ENCODE assay signal across 1 cellular context in the genomic region with DNA sequence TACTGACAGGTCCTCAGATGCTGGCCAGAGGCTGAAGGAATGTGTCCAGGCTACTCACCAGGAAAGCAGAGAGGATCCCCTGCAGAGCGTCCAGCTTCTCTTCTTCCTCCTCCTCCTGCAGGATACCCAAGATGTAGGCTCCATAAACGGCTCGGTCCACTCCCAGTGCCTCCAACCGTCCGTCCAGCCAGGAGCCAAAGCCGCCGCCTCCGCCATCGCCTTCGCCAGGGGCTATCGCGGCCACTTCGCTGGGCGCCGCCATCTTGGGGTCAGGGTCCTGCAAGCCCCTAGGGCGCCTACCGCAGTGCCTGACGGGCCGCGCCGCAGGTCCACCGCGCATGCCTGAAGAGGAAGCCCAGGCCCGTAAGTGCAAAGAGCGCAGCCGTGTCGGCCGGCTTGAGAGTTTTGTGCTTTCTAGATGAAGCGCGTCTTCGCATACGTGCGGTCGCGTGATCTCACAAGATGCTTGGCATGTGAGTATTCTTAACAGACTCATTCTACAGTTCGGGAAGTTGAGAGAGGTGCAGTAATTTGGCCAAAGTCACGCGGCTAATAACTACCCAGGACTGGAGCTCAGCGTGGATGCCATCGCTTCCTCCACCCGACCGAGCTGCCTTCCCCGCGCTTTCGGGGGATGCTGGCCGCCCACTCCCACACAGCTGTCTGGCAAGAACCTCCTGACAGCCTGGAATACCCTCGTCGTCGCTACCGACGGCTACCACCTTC.
TF ChIP-seq lines count a peak whose summit lies in the region.

A gene with protein sequence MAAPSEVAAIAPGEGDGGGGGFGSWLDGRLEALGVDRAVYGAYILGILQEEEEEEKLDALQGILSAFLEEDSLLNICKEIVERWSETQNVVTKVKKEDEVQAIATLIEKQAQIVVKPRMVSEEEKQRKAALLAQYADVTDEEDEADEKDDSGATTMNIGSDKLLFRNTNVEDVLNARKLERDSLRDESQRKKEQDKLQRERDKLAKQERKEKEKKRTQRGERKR (minus strand): TSS at position 285 of the 726 bp plus-strand sequence. CDS start 23 bp downstream, at position 262.

TF ChIP-seq in HepG2, 621 proteins besides CTCF, POLR2A, EP300 and RAD21 (continued from another document and continues in another):
- TF ChIP-seq, protein P1, sequence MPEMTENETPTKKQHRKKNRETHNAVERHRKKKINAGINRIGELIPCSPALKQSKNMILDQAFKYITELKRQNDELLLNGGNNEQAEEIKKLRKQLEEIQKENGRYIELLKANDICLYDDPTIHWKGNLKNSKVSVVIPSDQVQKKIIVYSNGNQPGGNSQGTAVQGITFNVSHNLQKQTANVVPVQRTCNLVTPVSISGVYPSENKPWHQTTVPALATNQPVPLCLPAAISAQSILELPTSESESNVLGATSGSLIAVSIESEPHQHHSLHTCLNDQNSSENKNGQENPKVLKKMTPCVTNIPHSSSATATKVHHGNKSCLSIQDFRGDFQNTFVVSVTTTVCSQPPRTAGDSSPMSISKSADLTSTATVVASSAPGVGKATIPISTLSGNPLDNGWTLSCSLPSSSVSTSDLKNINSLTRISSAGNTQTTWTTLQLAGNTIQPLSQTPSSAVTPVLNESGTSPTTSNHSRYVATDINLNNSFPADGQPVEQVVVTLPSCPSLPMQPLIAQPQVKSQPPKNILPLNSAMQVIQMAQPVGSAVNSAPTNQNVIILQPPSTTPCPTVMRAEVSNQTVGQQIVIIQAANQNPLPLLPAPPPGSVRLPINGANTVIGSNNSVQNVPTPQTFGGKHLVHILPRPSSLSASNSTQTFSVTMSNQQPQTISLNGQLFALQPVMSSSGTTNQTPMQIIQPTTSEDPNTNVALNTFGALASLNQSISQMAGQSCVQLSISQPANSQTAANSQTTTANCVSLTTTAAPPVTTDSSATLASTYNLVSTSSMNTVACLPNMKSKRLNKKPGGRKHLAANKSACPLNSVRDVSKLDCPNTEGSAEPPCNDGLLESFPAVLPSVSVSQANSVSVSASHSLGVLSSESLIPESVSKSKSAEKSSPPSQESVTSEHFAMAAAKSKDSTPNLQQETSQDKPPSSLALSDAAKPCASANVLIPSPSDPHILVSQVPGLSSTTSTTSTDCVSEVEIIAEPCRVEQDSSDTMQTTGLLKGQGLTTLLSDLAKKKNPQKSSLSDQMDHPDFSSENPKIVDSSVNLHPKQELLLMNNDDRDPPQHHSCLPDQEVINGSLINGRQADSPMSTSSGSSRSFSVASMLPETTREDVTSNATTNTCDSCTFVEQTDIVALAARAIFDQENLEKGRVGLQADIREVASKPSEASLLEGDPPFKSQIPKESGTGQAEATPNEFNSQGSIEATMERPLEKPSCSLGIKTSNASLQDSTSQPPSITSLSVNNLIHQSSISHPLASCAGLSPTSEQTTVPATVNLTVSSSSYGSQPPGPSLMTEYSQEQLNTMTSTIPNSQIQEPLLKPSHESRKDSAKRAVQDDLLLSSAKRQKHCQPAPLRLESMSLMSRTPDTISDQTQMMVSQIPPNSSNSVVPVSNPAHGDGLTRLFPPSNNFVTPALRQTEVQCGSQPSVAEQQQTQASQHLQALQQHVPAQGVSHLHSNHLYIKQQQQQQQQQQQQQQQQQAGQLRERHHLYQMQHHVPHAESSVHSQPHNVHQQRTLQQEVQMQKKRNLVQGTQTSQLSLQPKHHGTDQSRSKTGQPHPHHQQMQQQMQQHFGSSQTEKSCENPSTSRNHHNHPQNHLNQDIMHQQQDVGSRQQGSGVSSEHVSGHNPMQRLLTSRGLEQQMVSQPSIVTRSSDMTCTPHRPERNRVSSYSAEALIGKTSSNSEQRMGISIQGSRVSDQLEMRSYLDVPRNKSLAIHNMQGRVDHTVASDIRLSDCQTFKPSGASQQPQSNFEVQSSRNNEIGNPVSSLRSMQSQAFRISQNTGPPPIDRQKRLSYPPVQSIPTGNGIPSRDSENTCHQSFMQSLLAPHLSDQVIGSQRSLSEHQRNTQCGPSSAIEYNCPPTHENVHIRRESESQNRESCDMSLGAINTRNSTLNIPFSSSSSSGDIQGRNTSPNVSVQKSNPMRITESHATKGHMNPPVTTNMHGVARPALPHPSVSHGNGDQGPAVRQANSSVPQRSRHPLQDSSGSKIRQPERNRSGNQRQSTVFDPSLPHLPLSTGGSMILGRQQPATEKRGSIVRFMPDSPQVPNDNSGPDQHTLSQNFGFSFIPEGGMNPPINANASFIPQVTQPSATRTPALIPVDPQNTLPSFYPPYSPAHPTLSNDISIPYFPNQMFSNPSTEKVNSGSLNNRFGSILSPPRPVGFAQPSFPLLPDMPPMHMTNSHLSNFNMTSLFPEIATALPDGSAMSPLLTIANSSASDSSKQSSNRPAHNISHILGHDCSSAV (CRISPR knock-in tag; IDR thresholded peaks at IDR 0.05; ENCODE audit: borderline replicate concordance), result 0 out of 2 replicates have a peak, but pooled peaks have one; percentile 49
- peak; percentile 89; the same call in 1 of the 2 replicates for TF ChIP-seq RXRA (CRISPR knock-in tag; IDR thresholded peaks at IDR 0.05)
- TF ChIP-seq, protein P2, sequence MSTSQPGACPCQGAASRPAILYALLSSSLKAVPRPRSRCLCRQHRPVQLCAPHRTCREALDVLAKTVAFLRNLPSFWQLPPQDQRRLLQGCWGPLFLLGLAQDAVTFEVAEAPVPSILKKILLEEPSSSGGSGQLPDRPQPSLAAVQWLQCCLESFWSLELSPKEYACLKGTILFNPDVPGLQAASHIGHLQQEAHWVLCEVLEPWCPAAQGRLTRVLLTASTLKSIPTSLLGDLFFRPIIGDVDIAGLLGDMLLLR (CRISPR knock-in tag; IDR thresholded peaks at IDR 0.05), result peak; percentile 95
- TF ChIP-seq USF2 (IDR thresholded peaks at IDR 0.05; ENCODE audit: low read depth, low read length), result no peak
- peak; percentile 22; the same call in 1 of the 2 replicates for TF ChIP-seq USF2 (CRISPR knock-in tag; IDR thresholded peaks at IDR 0.05; ENCODE audit: borderline replicate concordance)
- TF ChIP-seq ZNF224 (CRISPR knock-in tag; IDR thresholded peaks at IDR 0.05), result peak; percentile 20; the same call in 1 of the 2 replicates
- TF ChIP-seq, protein P3, sequence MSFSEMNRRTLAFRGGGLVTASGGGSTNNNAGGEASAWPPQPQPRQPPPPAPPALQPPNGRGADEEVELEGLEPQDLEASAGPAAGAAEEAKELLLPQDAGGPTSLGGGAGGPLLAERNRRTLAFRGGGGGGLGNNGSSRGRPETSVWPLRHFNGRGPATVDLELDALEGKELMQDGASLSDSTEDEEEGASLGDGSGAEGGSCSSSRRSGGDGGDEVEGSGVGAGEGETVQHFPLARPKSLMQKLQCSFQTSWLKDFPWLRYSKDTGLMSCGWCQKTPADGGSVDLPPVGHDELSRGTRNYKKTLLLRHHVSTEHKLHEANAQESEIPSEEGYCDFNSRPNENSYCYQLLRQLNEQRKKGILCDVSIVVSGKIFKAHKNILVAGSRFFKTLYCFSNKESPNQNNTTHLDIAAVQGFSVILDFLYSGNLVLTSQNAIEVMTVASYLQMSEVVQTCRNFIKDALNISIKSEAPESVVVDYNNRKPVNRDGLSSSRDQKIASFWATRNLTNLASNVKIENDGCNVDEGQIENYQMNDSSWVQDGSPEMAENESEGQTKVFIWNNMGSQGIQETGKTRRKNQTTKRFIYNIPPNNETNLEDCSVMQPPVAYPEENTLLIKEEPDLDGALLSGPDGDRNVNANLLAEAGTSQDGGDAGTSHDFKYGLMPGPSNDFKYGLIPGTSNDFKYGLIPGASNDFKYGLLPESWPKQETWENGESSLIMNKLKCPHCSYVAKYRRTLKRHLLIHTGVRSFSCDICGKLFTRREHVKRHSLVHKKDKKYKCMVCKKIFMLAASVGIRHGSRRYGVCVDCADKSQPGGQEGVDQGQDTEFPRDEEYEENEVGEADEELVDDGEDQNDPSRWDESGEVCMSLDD (CRISPR knock-in tag; IDR thresholded peaks at IDR 0.05; ENCODE audit: borderline replicate concordance), result peak; percentile 59; the same call in 1 of the 2 replicates
- no peak for TF ChIP-seq ZBTB3 (CRISPR knock-in tag; IDR thresholded peaks at IDR 0.05; ENCODE audit: borderline replicate concordance, low read depth)
- TF ChIP-seq ZFP1 (CRISPR knock-in tag; IDR thresholded peaks at IDR 0.05), result no peak
- TF ChIP-seq HNF4A (CRISPR knock-in tag; IDR thresholded peaks at IDR 0.05), result peak; percentile 93
- TF ChIP-seq, protein P4, sequence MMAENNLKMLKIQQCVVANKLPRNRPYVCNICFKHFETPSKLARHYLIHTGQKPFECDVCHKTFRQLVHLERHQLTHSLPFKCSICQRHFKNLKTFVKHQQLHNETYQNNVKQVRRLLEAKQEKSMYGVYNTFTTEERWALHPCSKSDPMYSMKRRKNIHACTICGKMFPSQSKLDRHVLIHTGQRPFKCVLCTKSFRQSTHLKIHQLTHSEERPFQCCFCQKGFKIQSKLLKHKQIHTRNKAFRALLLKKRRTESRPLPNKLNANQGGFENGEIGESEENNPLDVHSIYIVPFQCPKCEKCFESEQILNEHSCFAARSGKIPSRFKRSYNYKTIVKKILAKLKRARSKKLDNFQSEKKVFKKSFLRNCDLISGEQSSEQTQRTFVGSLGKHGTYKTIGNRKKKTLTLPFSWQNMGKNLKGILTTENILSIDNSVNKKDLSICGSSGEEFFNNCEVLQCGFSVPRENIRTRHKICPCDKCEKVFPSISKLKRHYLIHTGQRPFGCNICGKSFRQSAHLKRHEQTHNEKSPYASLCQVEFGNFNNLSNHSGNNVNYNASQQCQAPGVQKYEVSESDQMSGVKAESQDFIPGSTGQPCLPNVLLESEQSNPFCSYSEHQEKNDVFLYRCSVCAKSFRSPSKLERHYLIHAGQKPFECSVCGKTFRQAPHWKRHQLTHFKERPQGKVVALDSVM (CRISPR knock-in tag; IDR thresholded peaks at IDR 0.05), result peak; percentile 75; the same call in 1 of the 2 replicates
- no peak for TF ChIP-seq FLYWCH1 (CRISPR knock-in tag; IDR thresholded peaks at IDR 0.05)
- no peak for TF ChIP-seq PBX3 (CRISPR knock-in tag; IDR thresholded peaks at IDR 0.05; ENCODE audit: borderline replicate concordance)
- no peak for TF ChIP-seq FOXM1 (CRISPR knock-in tag; IDR thresholded peaks at IDR 0.05)
- TF ChIP-seq ARHGAP35 (CRISPR knock-in tag; IDR thresholded peaks at IDR 0.05; ENCODE audit: borderline replicate concordance), result peak; percentile 55; the same call in 1 of the 2 replicates
- TF ChIP-seq NR2C2 (CRISPR knock-in tag; IDR thresholded peaks at IDR 0.05; ENCODE audit: borderline replicate concordance), result peak; percentile 98
- TF ChIP-seq ZIK1 (CRISPR knock-in tag; IDR thresholded peaks at IDR 0.05; ENCODE audit: borderline replicate concordance, low read depth), result peak; percentile 97
- no peak for TF ChIP-seq ZNF260 (CRISPR knock-in tag; IDR thresholded peaks at IDR 0.05; ENCODE audit: borderline replicate concordance, low read depth)
- no peak for TF ChIP-seq RNF219 (CRISPR knock-in tag; IDR thresholded peaks at IDR 0.05)
- TF ChIP-seq GABPB1 (CRISPR knock-in tag; IDR thresholded peaks at IDR 0.05), result peak; percentile 90
- no peak for TF ChIP-seq ATM (IDR thresholded peaks at IDR 0.05; ENCODE audit: borderline replicate concordance)
- TF ChIP-seq KMT2B (CRISPR knock-in tag; IDR thresholded peaks at IDR 0.05), result peak; percentile 97
- no peak for TF ChIP-seq PAWR (CRISPR knock-in tag; IDR thresholded peaks at IDR 0.05; ENCODE audit: borderline replicate concordance)
- TF ChIP-seq, protein P5, sequence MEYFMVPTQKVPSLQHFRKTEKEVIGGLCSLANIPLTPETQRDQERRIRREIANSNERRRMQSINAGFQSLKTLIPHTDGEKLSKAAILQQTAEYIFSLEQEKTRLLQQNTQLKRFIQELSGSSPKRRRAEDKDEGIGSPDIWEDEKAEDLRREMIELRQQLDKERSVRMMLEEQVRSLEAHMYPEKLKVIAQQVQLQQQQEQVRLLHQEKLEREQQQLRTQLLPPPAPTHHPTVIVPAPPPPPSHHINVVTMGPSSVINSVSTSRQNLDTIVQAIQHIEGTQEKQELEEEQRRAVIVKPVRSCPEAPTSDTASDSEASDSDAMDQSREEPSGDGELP (IDR thresholded peaks at IDR 0.05; ENCODE audit: borderline replicate concordance, low read depth), result no peak
